1 cellular context compared by ENCODE assay signal in the genomic region with DNA sequence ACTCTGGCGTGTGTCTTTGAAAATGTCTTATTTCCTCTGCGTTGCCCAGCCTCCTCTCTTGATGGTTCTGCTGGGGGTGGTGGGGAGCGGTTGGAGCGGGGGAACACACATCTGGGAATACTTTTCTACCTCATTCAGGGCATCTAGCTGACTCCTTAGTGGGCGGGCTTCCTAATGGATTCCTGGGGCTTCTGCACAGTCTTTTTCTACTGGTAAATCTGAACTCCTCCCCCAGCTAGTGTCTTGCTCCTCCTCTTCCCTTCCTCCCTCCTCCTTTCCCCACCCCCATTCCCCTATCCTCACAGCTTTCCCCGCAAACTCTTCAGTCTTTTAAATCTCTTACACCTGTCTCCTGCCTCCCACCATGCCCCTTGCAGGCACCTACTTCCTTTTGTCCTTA.
TF ChIP-seq lines count a peak whose summit lies in the region.

No MANE protein-coding gene starts in this region.

TF ChIP-seq in GM23338, 12 proteins besides CTCF, POLR2A, EP300 and RAD21:
- TF ChIP-seq, protein P1, sequence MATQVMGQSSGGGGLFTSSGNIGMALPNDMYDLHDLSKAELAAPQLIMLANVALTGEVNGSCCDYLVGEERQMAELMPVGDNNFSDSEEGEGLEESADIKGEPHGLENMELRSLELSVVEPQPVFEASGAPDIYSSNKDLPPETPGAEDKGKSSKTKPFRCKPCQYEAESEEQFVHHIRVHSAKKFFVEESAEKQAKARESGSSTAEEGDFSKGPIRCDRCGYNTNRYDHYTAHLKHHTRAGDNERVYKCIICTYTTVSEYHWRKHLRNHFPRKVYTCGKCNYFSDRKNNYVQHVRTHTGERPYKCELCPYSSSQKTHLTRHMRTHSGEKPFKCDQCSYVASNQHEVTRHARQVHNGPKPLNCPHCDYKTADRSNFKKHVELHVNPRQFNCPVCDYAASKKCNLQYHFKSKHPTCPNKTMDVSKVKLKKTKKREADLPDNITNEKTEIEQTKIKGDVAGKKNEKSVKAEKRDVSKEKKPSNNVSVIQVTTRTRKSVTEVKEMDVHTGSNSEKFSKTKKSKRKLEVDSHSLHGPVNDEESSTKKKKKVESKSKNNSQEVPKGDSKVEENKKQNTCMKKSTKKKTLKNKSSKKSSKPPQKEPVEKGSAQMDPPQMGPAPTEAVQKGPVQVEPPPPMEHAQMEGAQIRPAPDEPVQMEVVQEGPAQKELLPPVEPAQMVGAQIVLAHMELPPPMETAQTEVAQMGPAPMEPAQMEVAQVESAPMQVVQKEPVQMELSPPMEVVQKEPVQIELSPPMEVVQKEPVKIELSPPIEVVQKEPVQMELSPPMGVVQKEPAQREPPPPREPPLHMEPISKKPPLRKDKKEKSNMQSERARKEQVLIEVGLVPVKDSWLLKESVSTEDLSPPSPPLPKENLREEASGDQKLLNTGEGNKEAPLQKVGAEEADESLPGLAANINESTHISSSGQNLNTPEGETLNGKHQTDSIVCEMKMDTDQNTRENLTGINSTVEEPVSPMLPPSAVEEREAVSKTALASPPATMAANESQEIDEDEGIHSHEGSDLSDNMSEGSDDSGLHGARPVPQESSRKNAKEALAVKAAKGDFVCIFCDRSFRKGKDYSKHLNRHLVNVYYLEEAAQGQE (IDR thresholded peaks at IDR 0.05; ENCODE audit: unreplicated experiment), result no peak
- no peak for TF ChIP-seq EZH2phosphoT487 (IDR thresholded peaks at IDR 0.05; ENCODE audit: unreplicated experiment)
- no peak for TF ChIP-seq POLR2AphosphoS5 (IDR thresholded peaks at IDR 0.05; ENCODE audit: low read depth)
- no peak for TF ChIP-seq JUNB (IDR thresholded peaks at IDR 0.05; ENCODE audit: unreplicated experiment)
- no peak for TF ChIP-seq ZNF331 (CRISPR knock-in tag; IDR thresholded peaks at IDR 0.05; ENCODE audit: low read depth)
- TF ChIP-seq ZNF114 (CRISPR knock-in tag; IDR thresholded peaks at IDR 0.05), result no peak
- no peak for TF ChIP-seq EZH2 (IDR thresholded peaks at IDR 0.05; ENCODE audit: low read depth, unreplicated experiment)
- no peak for TF ChIP-seq CREB1 (CRISPR knock-in tag; IDR thresholded peaks at IDR 0.05; ENCODE audit: low read depth)
